Comparison of ENCODE assay signal across 8 cellular contexts in genomic region chr19:10517760-10518443, GRCh38. TPM values are rescaled to one million over a fixed set of nuclear protein-coding genes. Genes with fewer than 3 reads are reported as not detected.
DNase-seq lines count a peak whose midpoint lies in the region; ATAC-seq, FAIRE-seq and TF ChIP-seq lines count a peak whose summit lies in the region.

No MANE protein-coding gene starts in this region.

- no peaks in the 10 kb centered on the region for H3K79me2 ChIP-seq in endothelial cell of umbilical vein (ENCODE audit: control insufficient read depth, insufficient read depth, low read length)

- no peaks in the 10 kb centered on the region for H3K36me3 Mint-ChIP-seq in naive thymus-derived CD8-positive, alpha-beta T cell

- H3K4me1 Mint-ChIP-seq in naive thymus-derived CD8-positive, alpha-beta T cell = peaks cover 15 to 51% (median 39%) of the 10 kb centered on the region in 4 donors

- dilution Hi-C loops in endothelial cell of umbilical vein (cut with MboI; ENCODE audit: extremely low pct_ligation_motif_present, low sequenced_read_pairs) = no loop called here

- peak overlapping the region in 5 of 10 donors; percentile 7 to 95 (median 60) for H3K27ac Mint-ChIP-seq in naive thymus-derived CD8-positive, alpha-beta T cell

- no peak overlapping the region for H3K27ac ChIP-seq in SK-N-MC
- no peak overlapping the region for H3K27ac ChIP-seq in endothelial cell of umbilical vein (ENCODE audit: insufficient read depth, low read depth, low read length)

- H3K4me1 ChIP-seq in endothelial cell of umbilical vein (ENCODE audit: control insufficient read depth, extremely low read depth, insufficient read depth, low read length) = peaks cover 2% of the 10 kb centered on the region

- H3K9ac ChIP-seq in SK-N-MC (ENCODE audit: insufficient read length) (peak overlapping the region; percentile 75), endothelial cell of umbilical vein (replicated peaks; ENCODE audit: extremely low read depth, insufficient read depth, low read length) (no peak overlapping the region)

- peak overlapping the region; percentile 70 to 84 (median 76) for H3K4me3 Mint-ChIP-seq in naive thymus-derived CD8-positive, alpha-beta T cell

- no peaks in the 10 kb centered on the region for H4K20me1 ChIP-seq in endothelial cell of umbilical vein (replicated peaks; ENCODE audit: control insufficient read depth, extremely low read depth, insufficient read depth, low read length)

- TF ChIP-seq POLR2A in endothelial cell of umbilical vein (IDR thresholded peaks at IDR 0.05; ENCODE audit: low read depth, low read length) = no peak

- peak overlapping the region; percentile 4 for H2AFZ ChIP-seq in endothelial cell of umbilical vein (ENCODE audit: low read depth, low read length)

- peak overlapping the region; percentile 86 for H3K4me3 ChIP-seq in SK-N-MC
- no peak overlapping the region for H3K4me3 ChIP-seq in endothelial cell of umbilical vein (replicated peaks in 1 of 3; ENCODE audit: insufficient read depth in 1 of 3, low read depth in 1 of 3, low read length in 3 of 3)

- BruUV-seq in endothelial cell of umbilical vein (replicated peaks; lab: Mats Ljungman, UMichigan) = no TSS peak

- TF ChIP-seq CTCF in GM13977 (IDR thresholded peaks at IDR 0.05; ENCODE audit: extremely low read depth, insufficient read depth, missing control alignments) (no peak), endothelial cell of umbilical vein (IDR thresholded peaks at IDR 0.05; ENCODE audit: extremely low read depth in 1 of 2, insufficient read depth in 1 of 2, low read depth in 1 of 2, low read length in 2 of 2) (no peak)

- peak; percentile 46 to 52 for ATAC-seq in naive thymus-derived CD8-positive, alpha-beta T cell

- H3K9me3 ChIP-seq in SK-N-MC (ENCODE audit: low read depth, low read length) (no peaks in the 10 kb centered on the region), endothelial cell of umbilical vein (replicated peaks; ENCODE audit: control insufficient read depth, insufficient read depth, low read length) (no peaks in the 10 kb centered on the region)

- in situ Hi-C loops in ACHN (cut with HindIII; ENCODE audit: low pct_ligation_motif_present, low pct_unique_long_range_greater_than_20kb, low sequenced_read_pairs) (no loop called here), GM13977 (cut with MboI; ENCODE audit: low pct_unique_long_range_greater_than_20kb, low sequenced_read_pairs, unreplicated experiment) (no loop called here)

- peaks cover 34 to 67% (median 45%) of the 10 kb centered on the region in 5 donors for H3K27me3 Mint-ChIP-seq in naive thymus-derived CD8-positive, alpha-beta T cell

- DNase-seq in ACHN (peak; percentile 14), GM13977 (ENCODE audit: low spot score) (peak; percentile 36), SK-N-MC (ENCODE audit: low read depth, low spot score) (no peak), endothelial cell of umbilical vein (ENCODE audit: low read depth, low spot score) (no peak), dedifferentiated amniotic fluid mesenchymal stem cell (ENCODE audit: extremely low spot score) (no peak), RPMI8226 (no peak), NCI-H1930 (lab: John Stamatoyannopoulos, UW) (no peak)
- DNase-seq in naive thymus-derived CD8-positive, alpha-beta T cell = peak in 2 of 10 donors; percentile 32 to 56

- no peak for FAIRE-seq in endothelial cell of umbilical vein (lab: Jason Lieb, UNC)

- H3K9me3 Mint-ChIP-seq in naive thymus-derived CD8-positive, alpha-beta T cell = peaks cover 0 to 3% (median 0%) of the 10 kb centered on the region in 9 donors

- no peaks in the 10 kb centered on the region for H3K9me1 ChIP-seq in endothelial cell of umbilical vein (replicated peaks; ENCODE audit: control insufficient read depth, extremely low read depth, insufficient read depth, low read length)

- intact Hi-C loops in endothelial cell of umbilical vein (cut with micrococcal nuclease) = no loop called here

- no peaks in the 10 kb centered on the region; the same call in 1 of the 2 replicates for H3K36me3 ChIP-seq in SK-N-MC (ENCODE audit: insufficient read depth, low read length)
- no peaks in the 10 kb centered on the region for H3K36me3 ChIP-seq in endothelial cell of umbilical vein (ENCODE audit: control insufficient read depth in 2 of 2, extremely low read depth in 1 of 2, insufficient read depth in 2 of 2, low read length in 2 of 2)

- CTCF ChIA-PET in endothelial cell of umbilical vein (lab: Charles Lee) = interaction anchor here (0.9 to 2.2 kb wide), 8 partner anchors 9 to 353 kb away, joined by 3 to 12 read pairs (median 4); no protein-coding TSS in a partner anchor

- POLR2A ChIA-PET in endothelial cell of umbilical vein (lab: Charles Lee) = interaction anchor here (0.6 kb wide), 1 partner anchor 140 kb away, joined by 3 read pairs; no protein-coding TSS in a partner anchor
- POLR2A ChIA-PET in naive thymus-derived CD8-positive, alpha-beta T cell (lab: Charles Lee) = interaction anchor here (0.5 to 0.7 kb wide), 4 partner anchors 105 to 215 kb away, joined by 3 to 4 read pairs (median 4); no protein-coding TSS in a partner anchor

- peak overlapping the region; percentile 8 for H3K4me2 ChIP-seq in endothelial cell of umbilical vein (ENCODE audit: insufficient read depth, low read length)

- H3K27me3 ChIP-seq in endothelial cell of umbilical vein (ENCODE audit: control insufficient read depth in 2 of 2, insufficient read depth in 2 of 2, low read length in 2 of 2) = peaks cover 51 to 65% of the 10 kb centered on the region in 2 experiments

TF ChIP-seq in endothelial cell of umbilical vein, 7 proteins besides CTCF, POLR2A, EP300 and RAD21 (continues in another document):
- no peak for TF ChIP-seq GATA2 (IDR thresholded peaks at IDR 0.05; ENCODE audit: insufficient read depth, insufficient read length, low read depth, low read length)

RNA-seq across cellular contexts. Expression of gene S1PR5, which starts 0.7 kb away (rescaled TPM):
- not detected in 2 replicates for total RNA-seq in endothelial cell of umbilical vein
- polyA plus RNA-seq in endothelial cell of umbilical vein = not detected in 2 replicates
- polyA plus RNA-seq in endothelial cell of umbilical vein (2011; cell fraction: cytosol; rRNA removed) = not detected in 2 replicates
- not detected in 2 replicates for polyA plus RNA-seq in endothelial cell of umbilical vein (2011; cell fraction: nucleus; rRNA removed)
- polyA plus RNA-seq in endothelial cell of umbilical vein (2012) = not detected in 2 replicates
- polyA minus RNA-seq in endothelial cell of umbilical vein = not detected in 2 replicates
- 1.2 TPM for polyA minus RNA-seq in endothelial cell of umbilical vein (2011; cell fraction: cytosol; rRNA and poly(A)+ RNA removed)
- not detected in 2 replicates for polyA minus RNA-seq in endothelial cell of umbilical vein (2011; cell fraction: nucleus; rRNA and poly(A)+ RNA removed)
- under 1 TPM; 0.81 to 0.85 TPM for total RNA-seq in naive thymus-derived CD8-positive, alpha-beta T cell
- 10 to 100 TPM in 1 of 3 donors, 1 to 10 TPM in 1, under 1 TPM in 1; 0.99 to 77.2 (median 2.1) TPM for polyA plus RNA-seq in naive thymus-derived CD8-positive, alpha-beta T cell

RNA-seq across cellular contexts. Expression of gene KEAP1, which starts 14.7 kb away (rescaled TPM):
- 78.2 and 81.4 TPM in 2 replicates for total RNA-seq in endothelial cell of umbilical vein
- 91.1 and 107 TPM in 2 replicates for polyA plus RNA-seq in endothelial cell of umbilical vein
- 79.4 and 83.8 TPM in 2 replicates for polyA plus RNA-seq in endothelial cell of umbilical vein (2011; cell fraction: cytosol; rRNA removed)
- polyA plus RNA-seq in endothelial cell of umbilical vein (2011; cell fraction: nucleus; rRNA removed) = 58.8 and 72.0 TPM in 2 replicates
- polyA plus RNA-seq in endothelial cell of umbilical vein (2012) = 76.5 and 82.3 TPM in 2 replicates
- 104 and 113 TPM in 2 replicates for polyA minus RNA-seq in endothelial cell of umbilical vein
- polyA minus RNA-seq in endothelial cell of umbilical vein (2011; cell fraction: cytosol; rRNA and poly(A)+ RNA removed) = 22.8 TPM
- 21.0 and 27.6 TPM in 2 replicates for polyA minus RNA-seq in endothelial cell of umbilical vein (2011; cell fraction: nucleus; rRNA and poly(A)+ RNA removed)
- 10 to 100 TPM; 34.6 to 35.2 TPM for total RNA-seq in naive thymus-derived CD8-positive, alpha-beta T cell
- 10 to 100 TPM; 15.1 to 25.7 (median 20.1) TPM for polyA plus RNA-seq in naive thymus-derived CD8-positive, alpha-beta T cell

RNA-seq across cellular contexts. Expression of gene ATG4D, which starts 25.8 kb away (rescaled TPM):
- total RNA-seq in endothelial cell of umbilical vein = 19.8 and 21.8 TPM in 2 replicates
- 24.9 and 29.6 TPM in 2 replicates for polyA plus RNA-seq in endothelial cell of umbilical vein
- polyA plus RNA-seq in endothelial cell of umbilical vein (2011; cell fraction: cytosol; rRNA removed) = 16.8 and 20.9 TPM in 2 replicates
- 31.8 and 39.8 TPM in 2 replicates for polyA plus RNA-seq in endothelial cell of umbilical vein (2011; cell fraction: nucleus; rRNA removed)
- polyA plus RNA-seq in endothelial cell of umbilical vein (2012) = 17.1 and 21.9 TPM in 2 replicates
- polyA minus RNA-seq in endothelial cell of umbilical vein = 11.7 and 13.9 TPM in 2 replicates
- 30.8 TPM for polyA minus RNA-seq in endothelial cell of umbilical vein (2011; cell fraction: cytosol; rRNA and poly(A)+ RNA removed)
- 6.7 and 9.5 TPM in 2 replicates for polyA minus RNA-seq in endothelial cell of umbilical vein (2011; cell fraction: nucleus; rRNA and poly(A)+ RNA removed)
- 10 to 100 TPM; 52.0 to 53.4 TPM for total RNA-seq in naive thymus-derived CD8-positive, alpha-beta T cell
- 10 to 100 TPM in 2 of 3 donors, 1 to 10 TPM in 1; 9.2 to 19.3 (median 12.2) TPM for polyA plus RNA-seq in naive thymus-derived CD8-positive, alpha-beta T cell

RNA-seq across cellular contexts. Expression of gene KRI1, which starts 47.9 kb away (rescaled TPM):
- total RNA-seq in endothelial cell of umbilical vein = 23.1 and 25.7 TPM in 2 replicates
- polyA plus RNA-seq in endothelial cell of umbilical vein = 5.9 and 6.7 TPM in 2 replicates
- polyA plus RNA-seq in endothelial cell of umbilical vein (2011; cell fraction: cytosol; rRNA removed) = 8.3 and 8.6 TPM in 2 replicates
- 26.1 and 35.5 TPM in 2 replicates for polyA plus RNA-seq in endothelial cell of umbilical vein (2011; cell fraction: nucleus; rRNA removed)
- polyA plus RNA-seq in endothelial cell of umbilical vein (2012) = 17.3 TPM in 2 replicates
- polyA minus RNA-seq in endothelial cell of umbilical vein = 6.4 and 7.1 TPM in 2 replicates
- polyA minus RNA-seq in endothelial cell of umbilical vein (2011; cell fraction: cytosol; rRNA and poly(A)+ RNA removed) = 45.5 TPM
- 8.1 and 9.4 TPM in 2 replicates for polyA minus RNA-seq in endothelial cell of umbilical vein (2011; cell fraction: nucleus; rRNA and poly(A)+ RNA removed)
- total RNA-seq in naive thymus-derived CD8-positive, alpha-beta T cell = 10 to 100 TPM; 57.8 to 68.4 TPM
- 10 to 100 TPM; 12.8 to 46.9 (median 20.9) TPM for polyA plus RNA-seq in naive thymus-derived CD8-positive, alpha-beta T cell

RNA-seq across cellular contexts. Expression of gene CDKN2D, which starts 50.9 kb away (rescaled TPM):
- total RNA-seq in endothelial cell of umbilical vein = 5.0 and 5.9 TPM in 2 replicates
- polyA plus RNA-seq in endothelial cell of umbilical vein = 9.2 and 9.8 TPM in 2 replicates
- polyA plus RNA-seq in endothelial cell of umbilical vein (2011; cell fraction: cytosol; rRNA removed) = 8.2 and 9.1 TPM in 2 replicates
- polyA plus RNA-seq in endothelial cell of umbilical vein (2011; cell fraction: nucleus; rRNA removed) = 3.4 and 3.6 TPM in 2 replicates
- 4.6 and 4.9 TPM in 2 replicates for polyA plus RNA-seq in endothelial cell of umbilical vein (2012)
- polyA minus RNA-seq in endothelial cell of umbilical vein = 4.6 and 6.4 TPM in 2 replicates
- polyA minus RNA-seq in endothelial cell of umbilical vein (2011; cell fraction: cytosol; rRNA and poly(A)+ RNA removed) = 5.0 TPM
- polyA minus RNA-seq in endothelial cell of umbilical vein (2011; cell fraction: nucleus; rRNA and poly(A)+ RNA removed) = 0.53 and 0.82 TPM in 2 replicates
- total RNA-seq in naive thymus-derived CD8-positive, alpha-beta T cell = 10 to 100 TPM; 27.2 to 28.1 TPM
- polyA plus RNA-seq in naive thymus-derived CD8-positive, alpha-beta T cell = 100 to 1,000 TPM in 2 of 3 donors, 10 to 100 TPM in 1; 81.6 to 145 (median 108) TPM

Comparison
In these comparisons a context has a peak if more than half of its experiments do, and no peak if none do; other contexts are left out.
1. DNase-seq: peak in ACHN (single experiment) and GM13977 (single experiment); none in SK-N-MC (single experiment), endothelial cell of umbilical vein (single experiment), dedifferentiated amniotic fluid mesenchymal stem cell (single experiment), RPMI8226 (single experiment) and NCI-H1930 (0 of 2).